In the genomic region with DNA sequence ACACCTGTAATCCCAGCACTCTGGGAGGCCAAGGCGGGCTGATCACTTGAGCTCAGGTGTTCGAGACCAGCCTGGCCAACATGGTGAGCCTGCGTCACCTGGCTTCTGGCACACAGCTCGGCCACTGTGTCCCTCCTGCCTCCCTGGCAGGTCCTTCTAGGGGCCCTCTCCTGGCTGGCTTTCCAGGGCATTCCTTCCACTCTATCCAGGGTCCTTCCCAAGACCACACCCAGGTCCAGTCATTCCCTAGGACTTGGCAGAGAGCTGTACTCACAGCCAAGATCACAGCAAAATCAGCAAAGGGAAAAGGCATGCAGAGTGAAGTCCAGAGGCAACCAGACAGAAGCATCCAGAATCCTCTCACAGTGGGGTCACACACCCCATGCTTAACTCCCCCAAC, we compare ENCODE assay signal across 26 cellular contexts. TPM values are rescaled to one million over a fixed set of nuclear protein-coding genes. Genes with fewer than 3 reads are reported as not detected.
DNase-seq lines count a peak whose midpoint lies in the region; ATAC-seq and TF ChIP-seq lines count a peak whose summit lies in the region.
"Had no signal": no experiment of that assay in that cellular context is flagged by ENCODE, and none has a peak within 500 bp of the region (broad histone marks: within the 10 kb centered on the region; RNA-seq: fewer than 3 reads in every experiment).

No MANE protein-coding gene starts in this region.

- peaks cover 49% of the 10 kb centered on the region for H3K36me3 Mint-ChIP-seq in natural killer cell treated with Interleukin-12 subunit alpha and Interleukin-12 subunit beta and Interleukin-15 and Interleukin-18, amount 100 ng/mL, for 72 hours
- peaks cover 44% of the 10 kb centered on the region for H3K36me3 Mint-ChIP-seq in Calu3 (ENCODE audit: insufficient read depth, unreplicated experiment)

- H3K4me3 Mint-ChIP-seq in natural killer cell treated with Interleukin-12 subunit alpha and Interleukin-12 subunit beta and Interleukin-15 and Interleukin-18, amount 100 ng/mL, for 72 hours, result no peak overlapping the region
- H3K4me3 Mint-ChIP-seq in Calu3 (ENCODE audit: low read depth, unreplicated experiment), result no peak overlapping the region
- H3K4me3 Mint-ChIP-seq: activated CD4-positive, alpha-beta memory T cell treated with anti-CD3 and anti-CD28 coated beads for 36 hours; activated T-helper 1 cell treated with anti-CD3 and anti-CD28 coated beads, Interleukin-12 subunit alpha, Interleukin-12 subunit beta, Interleukin-2, Interleukin-4 antibody, amounts not matched to agents 30 ng/mL and 10 ng/mL and 1 ng/mL, durations not matched to agents 14 hours and 24 hours and 36 hours; dendritic cell treated with granulocyte-macrophage colony-stimulating factor and Interleukin-4, amounts not matched to agents 40 ng/mL and 50 ng/mL, for 4 days; nephron progenitor cell; WTC11 had no signal

- TF ChIP-seq POLR2A in GM19193 (IDR thresholded peaks at IDR 0.05; ENCODE audit: extremely low read depth, insufficient read depth, insufficient read length), result peak; percentile 18

- H3K79me2 ChIP-seq in PC-3 (ENCODE audit: low read length), result no peaks in the 10 kb centered on the region

- H3K4me2 ChIP-seq in PC-3 (ENCODE audit: low read length), result no peak overlapping the region

- H3K4me3 ChIP-seq in PC-3 (ENCODE audit: low read length), result no peak overlapping the region
- H3K4me3 ChIP-seq: adrenal gland, breast epithelium, K562, Peyer's patch, psoas muscle, skin epidermis, upper lobe of left lung had no signal

- H2AFZ ChIP-seq in PC-3 (ENCODE audit: low read length), result no peak overlapping the region

- H3K4me1 Mint-ChIP-seq in natural killer cell treated with Interleukin-12 subunit alpha and Interleukin-12 subunit beta and Interleukin-15 and Interleukin-18, amount 100 ng/mL, for 72 hours (ENCODE audit: low read depth in 2 of 2), result peaks cover 65 to 69% of the 10 kb centered on the region in 2 donors
- no peaks in the 10 kb centered on the region for H3K4me1 Mint-ChIP-seq in Calu3 (ENCODE audit: low read depth, unreplicated experiment)
- H3K4me1 Mint-ChIP-seq: nephron progenitor cell had no signal

- no peaks in the 10 kb centered on the region for H3F3A ChIP-seq in PC-3 (ENCODE audit: low read length, unreplicated experiment)

- no peaks in the 10 kb centered on the region for H3K4me1 ChIP-seq in PC-3 (ENCODE audit: insufficient read depth, low read length)
- H3K4me1 ChIP-seq: breast epithelium, foreskin keratinocyte, psoas muscle, upper lobe of left lung had no signal

- no peaks in the 10 kb centered on the region for H4K20me1 ChIP-seq in PC-3 (ENCODE audit: low read length)

- DNase-seq in PC-3, result no peak
- DNase-seq in natural killer cell treated with Interleukin-12 subunit alpha and Interleukin-12 subunit beta and Interleukin-15 and Interleukin-18, amount 100 ng/mL, for 72 hours (ENCODE audit: low spot score), result no peak
- no peak for DNase-seq in Calu3
- DNase-seq: activated CD4-positive, alpha-beta memory T cell treated with anti-CD3 and anti-CD28 coated beads for 36 hours; adrenal gland; AML-193; foreskin keratinocyte; mesenchymal stem cell; NCI-H187; NCI-H345; nephron progenitor cell; psoas muscle; stimulated activated CD4-positive, alpha-beta T cell treated with anti-CD3 and anti-CD28 coated beads, Interleukin-2, amount 100 ng/mL, for 48 hours; upper lobe of left lung had no signal

- H3K9me2 ChIP-seq in PC-3 (replicated peaks; ENCODE audit: low read length), result no peaks in the 10 kb centered on the region

- peak; percentile 62 for ATAC-seq in PC-3
- ATAC-seq in natural killer cell treated with Interleukin-12 subunit alpha and Interleukin-12 subunit beta and Interleukin-15 and Interleukin-18, amount 100 ng/mL, for 72 hours, result no peak
- no peak for ATAC-seq in HG02884 (IDR thresholded peaks at IDR 0.05; ENCODE audit: unreplicated experiment)
- ATAC-seq: foreskin keratinocyte, K562, psoas muscle, WTC11 had no signal

- no peak for TF ChIP-seq CTCF in PC-3 (conservative IDR thresholded peaks at IDR 0.05; ENCODE audit: low read depth, low read length)
- no peak for TF ChIP-seq CTCF in Calu3 (IDR thresholded peaks at IDR 0.05; ENCODE audit: unreplicated experiment)

- no peak overlapping the region for H3K9ac ChIP-seq in PC-3 (ENCODE audit: low read length)

- H3K27me3 ChIP-seq in PC-3 (ENCODE audit: low read length), result no peaks in the 10 kb centered on the region
- H3K27me3 ChIP-seq: adrenal gland, breast epithelium, foreskin keratinocyte, Peyer's patch, upper lobe of left lung had no signal

- H3K27me3 Mint-ChIP-seq in natural killer cell treated with Interleukin-12 subunit alpha and Interleukin-12 subunit beta and Interleukin-15 and Interleukin-18, amount 100 ng/mL, for 72 hours, result no peaks in the 10 kb centered on the region
- H3K27me3 Mint-ChIP-seq in Calu3 (ENCODE audit: unreplicated experiment), result no peaks in the 10 kb centered on the region
- H3K27me3 Mint-ChIP-seq: activated CD4-positive, alpha-beta memory T cell treated with anti-CD3 and anti-CD28 coated beads for 36 hours; dendritic cell treated with granulocyte-macrophage colony-stimulating factor and Interleukin-4, amounts not matched to agents 40 ng/mL and 50 ng/mL, for 4 days had no signal

- H3K27ac ChIP-seq in PC-3 (ENCODE audit: low read length), result no peak overlapping the region
- H3K27ac ChIP-seq: adrenal gland, breast epithelium, foreskin keratinocyte, psoas muscle, skin epidermis, upper lobe of left lung had no signal

- H3K9me3 Mint-ChIP-seq in natural killer cell treated with Interleukin-12 subunit alpha and Interleukin-12 subunit beta and Interleukin-15 and Interleukin-18, amount 100 ng/mL, for 72 hours, result peaks cover 12% of the 10 kb centered on the region
- no peaks in the 10 kb centered on the region for H3K9me3 Mint-ChIP-seq in Calu3 (ENCODE audit: low read depth, unreplicated experiment)
- H3K9me3 Mint-ChIP-seq: activated CD4-positive, alpha-beta memory T cell treated with anti-CD3 and anti-CD28 coated beads for 36 hours; nephron progenitor cell had no signal

- CTCF ChIA-PET in PC-3 (lab: Charles Lee) (no interaction called here), Calu3 (lab: Charles Lee) (interaction anchor here (0.7 kb wide), 2 partner anchors 198 to 1720 kb away, joined by 3 read pairs; no protein-coding TSS in a partner anchor)

- peaks cover 43% of the 10 kb centered on the region for H3K36me3 ChIP-seq in PC-3 (ENCODE audit: low read depth, low read length)

- no TSS peak for BruUV-seq in PC-3 (replicated peaks; lab: Mats Ljungman, UMichigan)
- BruUV-seq in Calu3 (replicated peaks; lab: Mats Ljungman, UMichigan), result no TSS peak

- no peaks in the 10 kb centered on the region for H3K9me3 ChIP-seq in PC-3 (ENCODE audit: low read length)
- H3K9me3 ChIP-seq: adrenal gland, breast epithelium, Peyer's patch, psoas muscle, upper lobe of left lung had no signal

- POLR2A ChIA-PET in PC-3 (lab: Charles Lee; ENCODE audit: unreplicated experiment), result no interaction called here

- H3K27ac Mint-ChIP-seq in natural killer cell treated with Interleukin-12 subunit alpha and Interleukin-12 subunit beta and Interleukin-15 and Interleukin-18, amount 100 ng/mL, for 72 hours, result peak overlapping the region; percentile 79 to 98
- H3K27ac Mint-ChIP-seq in Calu3 (ENCODE audit: unreplicated experiment), result no peak overlapping the region
- H3K27ac Mint-ChIP-seq: dendritic cell treated with granulocyte-macrophage colony-stimulating factor and Interleukin-4, amounts not matched to agents 40 ng/mL and 50 ng/mL, for 4 days had no signal

- intact Hi-C loops in PC-3 (cut with micrococcal nuclease) (no loop called here), Calu3 (cut with micrococcal nuclease; ENCODE audit: unreplicated experiment) (no loop called here)

RNA-seq across cellular contexts. Expression of gene HSH2D, which starts 9.7 kb away (rescaled TPM):
- 10.9 and 14.5 TPM in 2 replicates for total RNA-seq in PC-3 (2014; rRNA removed)
- 100 to 1,000 TPM; 135 to 188 TPM for total RNA-seq in natural killer cell treated with Interleukin-12 subunit alpha and Interleukin-12 subunit beta and Interleukin-15 and Interleukin-18, amount 100 ng/mL, for 72 hours
- total RNA-seq in Calu3 (2022), result 29.5 and 50.6 TPM in 2 replicates
- total RNA-seq: G401 had no signal

RNA-seq across cellular contexts. Expression of gene RAB8A, which starts 22.1 kb away (rescaled TPM):
- total RNA-seq in PC-3 (2014; rRNA removed) (65.7 and 94.5 TPM in 2 replicates), Calu3 (2022) (76.6 and 77.3 TPM in 2 replicates)
- 100 to 1,000 TPM; 166 to 260 TPM for total RNA-seq in natural killer cell treated with Interleukin-12 subunit alpha and Interleukin-12 subunit beta and Interleukin-15 and Interleukin-18, amount 100 ng/mL, for 72 hours

RNA-seq across cellular contexts. Expression of gene CIB3, which starts 39.5 kb away (rescaled TPM):
- total RNA-seq in PC-3 (2014; rRNA removed), result 0.58 TPM in 1 of 2 replicates, not detected in the other
- total RNA-seq in natural killer cell treated with Interleukin-12 subunit alpha and Interleukin-12 subunit beta and Interleukin-15 and Interleukin-18, amount 100 ng/mL, for 72 hours, result 1 to 10 TPM in 1 of 2 donors, not detected in 1; 1.4 TPM
- not detected in 2 replicates for total RNA-seq in Calu3 (2022)
- total RNA-seq: activated CD4-positive, alpha-beta memory T cell treated with anti-CD3 and anti-CD28 coated beads for 36 hours; activated T-helper 1 cell treated with anti-CD3 and anti-CD28 coated beads, Interleukin-12 subunit alpha, Interleukin-12 subunit beta, Interleukin-2, Interleukin-4 antibody, amounts not matched to agents 30 ng/mL and 10 ng/mL and 1 ng/mL, durations not matched to agents 14 hours and 24 hours and 36 hours; adrenal gland; foreskin keratinocyte; G401; K562; kidney epithelial cell; Peyer's patch; psoas muscle; T-helper 2 cell treated with Interferon-gamma antibody and Interleukin-4, amounts not matched to agents 100 ng/mL and 5 ng/mL, for 36 hours; upper lobe of left lung; WTC11 had no signal

RNA-seq across cellular contexts. Expression of gene FAM32A, which starts 51.4 kb away (rescaled TPM):
- total RNA-seq in PC-3 (2014; rRNA removed) (141 and 165 TPM in 2 replicates), Calu3 (2022) (42.2 and 47.5 TPM in 2 replicates)
- total RNA-seq in natural killer cell treated with Interleukin-12 subunit alpha and Interleukin-12 subunit beta and Interleukin-15 and Interleukin-18, amount 100 ng/mL, for 72 hours, result 10 to 100 TPM; 46.7 to 60.8 TPM

RNA-seq across cellular contexts. Expression of gene TPM4, which starts 57.5 kb away (rescaled TPM):
- 135 and 167 TPM in 2 replicates for total RNA-seq in PC-3 (2014; rRNA removed)
- total RNA-seq in natural killer cell treated with Interleukin-12 subunit alpha and Interleukin-12 subunit beta and Interleukin-15 and Interleukin-18, amount 100 ng/mL, for 72 hours, result 100 to 1,000 TPM; 462 to 510 TPM
- total RNA-seq in Calu3 (2022), result 219 and 224 TPM in 2 replicates
